21 cellular contexts compared by ENCODE assay signal in the genomic region with DNA sequence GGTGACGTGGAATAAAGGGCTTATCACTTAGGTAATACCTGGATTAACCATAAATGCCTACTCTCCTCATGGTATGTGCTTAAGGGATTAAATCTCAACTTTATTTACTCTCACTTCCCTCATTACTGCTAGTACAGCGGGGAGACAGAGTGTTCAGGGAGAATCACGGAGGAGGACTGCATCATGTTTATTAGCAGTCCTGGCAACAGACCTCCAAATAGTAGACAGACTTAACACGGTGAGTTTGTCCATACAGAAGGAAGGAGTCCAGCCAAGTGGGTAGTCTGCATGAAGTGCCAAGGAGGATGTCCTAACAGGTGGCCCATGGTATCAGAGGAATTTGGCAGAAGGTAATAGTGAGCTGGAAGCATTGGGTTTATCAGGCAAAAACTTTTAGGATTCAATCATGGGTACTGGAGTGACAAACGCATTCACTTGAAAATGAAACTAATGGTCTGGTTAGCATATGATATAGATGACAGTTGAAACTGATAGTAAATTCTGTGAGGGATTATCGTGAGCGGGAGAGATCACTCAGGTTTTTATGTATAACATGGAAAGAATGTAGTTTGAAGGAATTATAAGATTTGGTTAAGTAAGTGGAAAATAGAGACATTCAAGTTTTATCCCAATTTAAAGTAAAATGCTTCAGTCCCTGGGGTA.
DNase-seq lines count a peak whose midpoint lies in the region; ATAC-seq and TF ChIP-seq lines count a peak whose summit lies in the region.
"Had no signal": no experiment of that assay in that cellular context is flagged by ENCODE, and none has a peak within 500 bp of the region (broad histone marks: within the 10 kb centered on the region; RNA-seq: fewer than 3 reads in every experiment).

No MANE protein-coding gene starts in this region.

- H3K79me2 ChIP-seq in ACC112 (ENCODE audit: control insufficient read depth, insufficient read depth, low read length, unreplicated experiment): no peaks in the 10 kb centered on the region
- no peaks in the 10 kb centered on the region for H3K79me2 ChIP-seq in KMS-11 (ENCODE audit: insufficient read depth, low read depth)

- no peaks in the 10 kb centered on the region for H3K4me1 ChIP-seq in ACC112 (ENCODE audit: control insufficient read depth, insufficient read depth, low read length, unreplicated experiment)
- H3K4me1 ChIP-seq in KMS-11 (ENCODE audit: low read depth, poor library complexity, severe bottlenecking): no peaks in the 10 kb centered on the region
- H3K4me1 ChIP-seq: BLaER1, esophagus muscularis mucosa, neural progenitor cell, testis had no signal

- peak overlapping the region; percentile 46; the same call in 1 of the 2 replicates for H3K4me2 ChIP-seq in KMS-11
- H3K4me2 ChIP-seq: BLaER1, neural progenitor cell had no signal

- peak overlapping the region; percentile 47 for H3K4me3 ChIP-seq in ACC112 (ENCODE audit: low read depth, low read length)
- no peak overlapping the region for H3K4me3 ChIP-seq in KMS-11 (IDR thresholded peaks at IDR 0.05; ENCODE audit: insufficient read depth, low read depth, low read length)
- H3K4me3 ChIP-seq in WERI-Rb-1 (ENCODE audit: low read depth, low read length): no peak overlapping the region
- H3K4me3 ChIP-seq: BLaER1, esophagus muscularis mucosa, neural progenitor cell, testis had no signal

- no peaks in the 10 kb centered on the region for H4K20me1 ChIP-seq in KMS-11 (ENCODE audit: insufficient read depth)
- H4K20me1 ChIP-seq: BLaER1 had no signal

- H3K27me3 ChIP-seq in ACC112 (ENCODE audit: insufficient read depth, low read length) (no peaks in the 10 kb centered on the region), KMS-11 (ENCODE audit: insufficient read depth, low read depth) (no peaks in the 10 kb centered on the region), WERI-Rb-1 (ENCODE audit: insufficient read depth, low read depth, severe bottlenecking) (no peaks in the 10 kb centered on the region)
- H3K27me3 ChIP-seq: BLaER1, esophagus muscularis mucosa, neural progenitor cell, testis had no signal

- peaks cover 3% of the 10 kb centered on the region for H3K9me3 ChIP-seq in WERI-Rb-1 (ENCODE audit: severe bottlenecking)
- H3K9me3 ChIP-seq: testis had no signal

- ATAC-seq in GM19351 (IDR thresholded peaks at IDR 0.05; ENCODE audit: unreplicated experiment): peak; percentile 73
- ATAC-seq in HG03045 (IDR thresholded peaks at IDR 0.05; ENCODE audit: unreplicated experiment): no peak
- ATAC-seq: left colon; stimulated activated effector memory CD8-positive, alpha-beta T cell treated with anti-CD3 and anti-CD28 coated beads, Interleukin-12 subunit alpha, Interleukin-12 subunit beta, amount 100 ng/mL, for 72 hours had no signal

- H3K9ac ChIP-seq in KMS-11: no peak overlapping the region
- H3K9ac ChIP-seq: BLaER1, neural progenitor cell had no signal

- no peak overlapping the region for H2AFZ ChIP-seq in ACC112 (ENCODE audit: low read length, unreplicated experiment)
- no peak overlapping the region for H2AFZ ChIP-seq in KMS-11 (ENCODE audit: low read depth)
- H2AFZ ChIP-seq: neural progenitor cell had no signal

- H3K27ac ChIP-seq in ACC112 (ENCODE audit: low read depth, low read length) (no peak overlapping the region), KMS-11 (no peak overlapping the region), WERI-Rb-1 (no peak overlapping the region)
- H3K27ac ChIP-seq: BLaER1, esophagus muscularis mucosa, neural progenitor cell, testis had no signal

- no peaks in the 10 kb centered on the region for H3K36me3 ChIP-seq in ACC112 (ENCODE audit: insufficient read depth, low read length)
- H3K36me3 ChIP-seq in KMS-11 (ENCODE audit: insufficient read depth): no peaks in the 10 kb centered on the region
- no peaks in the 10 kb centered on the region for H3K36me3 ChIP-seq in WERI-Rb-1
- H3K36me3 ChIP-seq: esophagus muscularis mucosa, neural progenitor cell had no signal

- no peak for TF ChIP-seq CTCF in KMS-11 (conservative IDR thresholded peaks at IDR 0.05; ENCODE audit: low read depth, low read length)
- no peak for TF ChIP-seq CTCF in WERI-Rb-1 (IDR thresholded peaks at IDR 0.05; ENCODE audit: low read depth, low read length)

- DNase-seq in WERI-Rb-1 (peak; percentile 8), OCI-M2 (lab: John Stamatoyannopoulos, UW; ENCODE audit: unreplicated experiment) (no peak)
- no peak for DNase-seq in activated effector memory CD4-positive, alpha-beta T cell treated with Interleukin-2 at 50 U/mL for 16 hours
- no peak for DNase-seq in stimulated activated CD4-positive, alpha-beta T cell treated with anti-CD3 and anti-CD28 coated beads, Interleukin-1b, Interleukin-23, amount 100 ng/mL, for 48 hours
- DNase-seq: activated naive CD4-positive, alpha-beta T cell treated with Interleukin-2 at 50 U/mL for 16 hours; anterior cingulate cortex; central memory CD4-positive, alpha-beta T cell; GF-D8; left colon; NCI-H187; SIG-M5; stimulated activated CD4-positive, alpha-beta T cell treated with anti-CD3 and anti-CD28 coated beads, Interleukin-15, amount 100 ng/mL, for 24 hours; testis had no signal
